8 cellular contexts compared by ENCODE assay signal in genomic region chr2:150937030-150937429, GRCh38.
"Had no signal": no experiment of that assay in that cellular context is flagged by ENCODE, and none has a peak within 500 bp of the region (broad histone marks: within the 10 kb centered on the region; RNA-seq: fewer than 3 reads in every experiment).

No MANE protein-coding gene starts in this region.

- ATAC-seq: GM23338, HCT116, K562 had no signal

- H3K27ac ChIP-seq: HL-60 had no signal

- H3K9me3 ChIP-seq: HAP-1 had no signal

- DNase-seq: H7, HFFc6, KG1 had no signal

- H3K4me3 ChIP-seq: GM23338, HAP-1, K562 had no signal

- H3K36me3 ChIP-seq: HAP-1 had no signal

- H3K4me1 ChIP-seq: HAP-1 had no signal
